ENCODE assay signal across 2 cellular contexts in the genomic region with DNA sequence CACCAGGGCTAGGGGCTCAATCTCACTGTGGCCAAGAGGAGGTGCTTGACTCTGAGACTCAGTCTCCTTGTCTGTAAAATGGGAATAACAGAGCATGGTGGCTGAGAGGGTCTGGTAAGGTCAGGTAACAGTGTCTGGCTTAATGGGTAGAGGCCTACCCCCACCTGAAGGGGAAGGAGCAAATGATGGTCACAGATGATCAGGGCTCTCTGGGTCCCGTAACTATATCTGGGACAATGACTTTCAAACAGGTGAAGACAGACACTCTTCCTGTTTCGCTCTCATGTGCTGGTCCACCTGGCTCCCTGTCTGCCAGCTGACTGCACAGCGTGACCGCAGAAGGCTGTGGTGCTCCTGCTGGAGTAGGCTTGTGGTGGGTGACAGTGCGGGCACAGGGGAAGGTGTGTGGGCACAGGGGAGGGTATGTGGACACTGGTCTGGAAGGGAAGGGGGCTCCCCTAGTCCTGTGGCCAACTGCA.
TF ChIP-seq lines count a peak whose summit lies in the region.

No MANE protein-coding gene starts in this region.

TF ChIP-seq in GM12878, 131 proteins besides CTCF, POLR2A, EP300 and RAD21 (continued from another document and continues in another):
- TF ChIP-seq SMC3 (IDR thresholded peaks at IDR 0.05; ENCODE audit: borderline replicate concordance, low read length) = 0 out of 2 replicates have a peak, but pooled peaks have one; percentile 2
- peak; percentile 98 for TF ChIP-seq ZNF217 (IDR thresholded peaks at IDR 0.05)
- no peak for TF ChIP-seq CEBPB (IDR thresholded peaks at IDR 0.05; ENCODE audit: borderline replicate concordance in 1 of 2, low read depth in 2 of 2, low read length in 2 of 2)
- peak; percentile 85 to 92 for TF ChIP-seq IKZF2 (IDR thresholded peaks at IDR 0.05)
- TF ChIP-seq SMARCA5 (IDR thresholded peaks at IDR 0.05) = peak; percentile 97
- TF ChIP-seq, protein P1, sequence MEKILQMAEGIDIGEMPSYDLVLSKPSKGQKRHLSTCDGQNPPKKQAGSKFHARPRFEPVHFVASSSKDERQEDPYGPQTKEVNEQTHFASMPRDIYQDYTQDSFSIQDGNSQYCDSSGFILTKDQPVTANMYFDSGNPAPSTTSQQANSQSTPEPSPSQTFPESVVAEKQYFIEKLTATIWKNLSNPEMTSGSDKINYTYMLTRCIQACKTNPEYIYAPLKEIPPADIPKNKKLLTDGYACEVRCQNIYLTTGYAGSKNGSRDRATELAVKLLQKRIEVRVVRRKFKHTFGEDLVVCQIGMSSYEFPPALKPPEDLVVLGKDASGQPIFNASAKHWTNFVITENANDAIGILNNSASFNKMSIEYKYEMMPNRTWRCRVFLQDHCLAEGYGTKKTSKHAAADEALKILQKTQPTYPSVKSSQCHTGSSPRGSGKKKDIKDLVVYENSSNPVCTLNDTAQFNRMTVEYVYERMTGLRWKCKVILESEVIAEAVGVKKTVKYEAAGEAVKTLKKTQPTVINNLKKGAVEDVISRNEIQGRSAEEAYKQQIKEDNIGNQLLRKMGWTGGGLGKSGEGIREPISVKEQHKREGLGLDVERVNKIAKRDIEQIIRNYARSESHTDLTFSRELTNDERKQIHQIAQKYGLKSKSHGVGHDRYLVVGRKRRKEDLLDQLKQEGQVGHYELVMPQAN (conservative IDR thresholded peaks at IDR 0.05) = peak; percentile 54; the same call in 1 of the 2 replicates
- TF ChIP-seq, protein P2, sequence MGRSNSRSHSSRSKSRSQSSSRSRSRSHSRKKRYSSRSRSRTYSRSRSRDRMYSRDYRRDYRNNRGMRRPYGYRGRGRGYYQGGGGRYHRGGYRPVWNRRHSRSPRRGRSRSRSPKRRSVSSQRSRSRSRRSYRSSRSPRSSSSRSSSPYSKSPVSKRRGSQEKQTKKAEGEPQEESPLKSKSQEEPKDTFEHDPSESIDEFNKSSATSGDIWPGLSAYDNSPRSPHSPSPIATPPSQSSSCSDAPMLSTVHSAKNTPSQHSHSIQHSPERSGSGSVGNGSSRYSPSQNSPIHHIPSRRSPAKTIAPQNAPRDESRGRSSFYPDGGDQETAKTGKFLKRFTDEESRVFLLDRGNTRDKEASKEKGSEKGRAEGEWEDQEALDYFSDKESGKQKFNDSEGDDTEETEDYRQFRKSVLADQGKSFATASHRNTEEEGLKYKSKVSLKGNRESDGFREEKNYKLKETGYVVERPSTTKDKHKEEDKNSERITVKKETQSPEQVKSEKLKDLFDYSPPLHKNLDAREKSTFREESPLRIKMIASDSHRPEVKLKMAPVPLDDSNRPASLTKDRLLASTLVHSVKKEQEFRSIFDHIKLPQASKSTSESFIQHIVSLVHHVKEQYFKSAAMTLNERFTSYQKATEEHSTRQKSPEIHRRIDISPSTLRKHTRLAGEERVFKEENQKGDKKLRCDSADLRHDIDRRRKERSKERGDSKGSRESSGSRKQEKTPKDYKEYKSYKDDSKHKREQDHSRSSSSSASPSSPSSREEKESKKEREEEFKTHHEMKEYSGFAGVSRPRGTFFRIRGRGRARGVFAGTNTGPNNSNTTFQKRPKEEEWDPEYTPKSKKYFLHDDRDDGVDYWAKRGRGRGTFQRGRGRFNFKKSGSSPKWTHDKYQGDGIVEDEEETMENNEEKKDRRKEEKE (IDR thresholded peaks at IDR 0.05) = no peak
- TF ChIP-seq SUPT20H (IDR thresholded peaks at IDR 0.05; ENCODE audit: borderline replicate concordance, control insufficient read depth, low read depth, low read length) = no peak
- TF ChIP-seq SIX5 (IDR thresholded peaks at IDR 0.05; ENCODE audit: low read depth, low read length, severe bottlenecking) = no peak
- TF ChIP-seq EED (IDR thresholded peaks at IDR 0.05; ENCODE audit: low read depth) = peak; percentile 87
- peak; percentile 61; the same call in 1 of the 2 replicates for TF ChIP-seq CBFB (IDR thresholded peaks at IDR 0.05; ENCODE audit: low read depth)
- TF ChIP-seq ZZZ3 (IDR thresholded peaks at IDR 0.05; ENCODE audit: control insufficient read depth, insufficient read length, low read depth) = no peak
- TF ChIP-seq EGR1 (IDR thresholded peaks at IDR 0.05; ENCODE audit: borderline replicate concordance in 1 of 2, low read depth in 2 of 2, low read length in 2 of 2) = no peak
- peak; percentile 48 for TF ChIP-seq MXI1 (IDR thresholded peaks at IDR 0.05; ENCODE audit: low read depth, low read length)
- TF ChIP-seq MTA2 (IDR thresholded peaks at IDR 0.05; ENCODE audit: low read depth) = 0 out of 2 replicates have a peak, but pooled peaks have one; percentile 26
- TF ChIP-seq, protein P3, sequence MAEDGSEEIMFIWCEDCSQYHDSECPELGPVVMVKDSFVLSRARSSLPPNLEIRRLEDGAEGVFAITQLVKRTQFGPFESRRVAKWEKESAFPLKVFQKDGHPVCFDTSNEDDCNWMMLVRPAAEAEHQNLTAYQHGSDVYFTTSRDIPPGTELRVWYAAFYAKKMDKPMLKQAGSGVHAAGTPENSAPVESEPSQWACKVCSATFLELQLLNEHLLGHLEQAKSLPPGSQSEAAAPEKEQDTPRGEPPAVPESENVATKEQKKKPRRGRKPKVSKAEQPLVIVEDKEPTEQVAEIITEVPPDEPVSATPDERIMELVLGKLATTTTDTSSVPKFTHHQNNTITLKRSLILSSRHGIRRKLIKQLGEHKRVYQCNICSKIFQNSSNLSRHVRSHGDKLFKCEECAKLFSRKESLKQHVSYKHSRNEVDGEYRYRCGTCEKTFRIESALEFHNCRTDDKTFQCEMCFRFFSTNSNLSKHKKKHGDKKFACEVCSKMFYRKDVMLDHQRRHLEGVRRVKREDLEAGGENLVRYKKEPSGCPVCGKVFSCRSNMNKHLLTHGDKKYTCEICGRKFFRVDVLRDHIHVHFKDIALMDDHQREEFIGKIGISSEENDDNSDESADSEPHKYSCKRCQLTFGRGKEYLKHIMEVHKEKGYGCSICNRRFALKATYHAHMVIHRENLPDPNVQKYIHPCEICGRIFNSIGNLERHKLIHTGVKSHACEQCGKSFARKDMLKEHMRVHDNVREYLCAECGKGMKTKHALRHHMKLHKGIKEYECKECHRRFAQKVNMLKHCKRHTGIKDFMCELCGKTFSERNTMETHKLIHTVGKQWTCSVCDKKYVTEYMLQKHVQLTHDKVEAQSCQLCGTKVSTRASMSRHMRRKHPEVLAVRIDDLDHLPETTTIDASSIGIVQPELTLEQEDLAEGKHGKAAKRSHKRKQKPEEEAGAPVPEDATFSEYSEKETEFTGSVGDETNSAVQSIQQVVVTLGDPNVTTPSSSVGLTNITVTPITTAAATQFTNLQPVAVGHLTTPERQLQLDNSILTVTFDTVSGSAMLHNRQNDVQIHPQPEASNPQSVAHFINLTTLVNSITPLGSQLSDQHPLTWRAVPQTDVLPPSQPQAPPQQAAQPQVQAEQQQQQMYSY (CRISPR knock-in tag; IDR thresholded peaks at IDR 0.05) = no peak
- no peak; the same call in 1 of the 2 replicates for TF ChIP-seq NR2C1 (IDR thresholded peaks at IDR 0.05)
- TF ChIP-seq IKZF1 (conservative IDR thresholded peaks at IDR 0.05) = peak; percentile 95
- TF ChIP-seq CHD4 (IDR thresholded peaks at IDR 0.05) = no peak
- TF ChIP-seq LARP7 (IDR thresholded peaks at IDR 0.05) = peak; percentile 37; the same call in 1 of the 2 replicates

TF ChIP-seq in SK-N-SH treated with all-trans-retinoic acid at 6 μM for 48 hours, 23 proteins besides CTCF, POLR2A, EP300 and RAD21 (continued from another document):
- TF ChIP-seq CSDC2 (CRISPR knock-in tag; IDR thresholded peaks at IDR 0.05) (no peak), RARB (CRISPR knock-in tag; IDR thresholded peaks at IDR 0.05) (no peak), GLIS3 (CRISPR knock-in tag; IDR thresholded peaks at IDR 0.05) (no peak), ESRRG (CRISPR knock-in tag; IDR thresholded peaks at IDR 0.05) (no peak), BACH2 (CRISPR knock-in tag; IDR thresholded peaks at IDR 0.05; ENCODE audit: borderline replicate concordance) (no peak), ZC3H10 (CRISPR knock-in tag; IDR thresholded peaks at IDR 0.05) (no peak), ZNF565 (CRISPR knock-in tag; conservative IDR thresholded peaks at IDR 0.05; ENCODE audit: low read depth) (no peak), ZNF70 (CRISPR knock-in tag; IDR thresholded peaks at IDR 0.05) (no peak), TCF4 (CRISPR knock-in tag; IDR thresholded peaks at IDR 0.05; ENCODE audit: borderline replicate concordance) (no peak), PPARA (CRISPR knock-in tag; IDR thresholded peaks at IDR 0.05; ENCODE audit: borderline replicate concordance) (no peak), ZFP30 (CRISPR knock-in tag; IDR thresholded peaks at IDR 0.05) (no peak), ARNTL (CRISPR knock-in tag; IDR thresholded peaks at IDR 0.05; ENCODE audit: borderline replicate concordance, low read depth) (no peak)
- TF ChIP-seq, protein P4, sequence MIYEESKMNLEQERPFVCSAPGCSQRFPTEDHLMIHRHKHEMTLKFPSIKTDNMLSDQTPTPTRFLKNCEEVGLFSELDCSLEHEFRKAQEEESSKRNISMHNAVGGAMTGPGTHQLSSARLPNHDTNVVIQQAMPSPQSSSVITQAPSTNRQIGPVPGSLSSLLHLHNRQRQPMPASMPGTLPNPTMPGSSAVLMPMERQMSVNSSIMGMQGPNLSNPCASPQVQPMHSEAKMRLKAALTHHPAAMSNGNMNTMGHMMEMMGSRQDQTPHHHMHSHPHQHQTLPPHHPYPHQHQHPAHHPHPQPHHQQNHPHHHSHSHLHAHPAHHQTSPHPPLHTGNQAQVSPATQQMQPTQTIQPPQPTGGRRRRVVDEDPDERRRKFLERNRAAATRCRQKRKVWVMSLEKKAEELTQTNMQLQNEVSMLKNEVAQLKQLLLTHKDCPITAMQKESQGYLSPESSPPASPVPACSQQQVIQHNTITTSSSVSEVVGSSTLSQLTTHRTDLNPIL (CRISPR knock-in tag; IDR thresholded peaks at IDR 0.05; ENCODE audit: low read depth) = no peak
- TF ChIP-seq, protein P5, sequence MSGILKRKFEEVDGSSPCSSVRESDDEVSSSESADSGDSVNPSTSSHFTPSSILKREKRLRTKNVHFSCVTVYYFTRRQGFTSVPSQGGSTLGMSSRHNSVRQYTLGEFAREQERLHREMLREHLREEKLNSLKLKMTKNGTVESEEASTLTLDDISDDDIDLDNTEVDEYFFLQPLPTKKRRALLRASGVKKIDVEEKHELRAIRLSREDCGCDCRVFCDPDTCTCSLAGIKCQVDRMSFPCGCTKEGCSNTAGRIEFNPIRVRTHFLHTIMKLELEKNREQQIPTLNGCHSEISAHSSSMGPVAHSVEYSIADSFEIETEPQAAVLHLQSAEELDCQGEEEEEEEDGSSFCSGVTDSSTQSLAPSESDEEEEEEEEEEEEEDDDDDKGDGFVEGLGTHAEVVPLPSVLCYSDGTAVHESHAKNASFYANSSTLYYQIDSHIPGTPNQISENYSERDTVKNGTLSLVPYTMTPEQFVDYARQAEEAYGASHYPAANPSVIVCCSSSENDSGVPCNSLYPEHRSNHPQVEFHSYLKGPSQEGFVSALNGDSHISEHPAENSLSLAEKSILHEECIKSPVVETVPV (CRISPR knock-in tag; IDR thresholded peaks at IDR 0.05) = no peak
